In the genomic region with DNA sequence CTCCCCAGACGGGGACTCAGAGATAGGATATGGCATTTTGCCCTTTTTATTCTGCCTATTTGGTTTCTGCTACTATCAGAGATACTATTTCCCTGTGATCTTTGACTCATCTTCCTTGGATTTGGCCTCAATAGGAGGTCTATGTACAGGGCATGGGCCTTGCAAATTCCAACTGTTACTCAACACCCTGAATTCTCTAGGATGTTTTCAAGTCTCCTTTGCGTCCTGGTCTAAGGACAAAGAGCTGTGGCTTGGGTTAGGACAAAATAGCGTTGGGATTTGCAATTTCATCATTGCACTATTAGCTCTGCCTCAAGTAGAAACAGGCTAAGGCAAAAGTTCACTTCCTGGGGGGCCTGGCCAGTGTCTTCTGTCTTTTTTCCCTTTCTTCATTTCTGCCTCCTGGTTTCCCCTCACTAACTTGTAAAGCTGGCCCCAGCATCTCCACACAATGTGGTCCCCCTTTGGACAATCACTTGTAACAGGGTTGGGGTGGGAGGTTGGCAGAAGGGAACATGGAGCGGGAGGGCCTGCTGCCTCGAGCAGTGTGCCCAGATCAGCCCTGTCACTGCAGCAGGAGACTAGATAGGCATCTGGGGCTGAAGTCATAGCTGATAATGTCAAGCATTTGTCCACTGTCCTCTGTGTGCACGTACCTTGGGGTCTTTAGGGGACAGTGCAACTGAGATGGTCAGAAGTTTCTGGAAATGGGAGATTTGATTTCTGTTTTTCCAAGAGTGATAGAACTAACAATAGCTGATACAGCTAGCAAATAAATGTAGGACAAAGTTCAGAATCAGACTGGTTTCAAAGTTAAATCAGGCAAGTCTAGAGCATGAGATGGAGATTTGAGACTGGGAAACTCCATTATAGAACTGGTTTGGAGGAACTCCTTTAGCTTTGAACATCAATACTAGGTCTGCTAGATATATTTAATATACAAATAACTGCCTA, we compare ENCODE assay signal across 18 cellular contexts. TPM values are rescaled to one million over a fixed set of nuclear protein-coding genes. Genes with fewer than 3 reads are reported as not detected.
A peak's percentile ranks its signal among the peaks of the same experiment; 100 is the strongest.
DNase-seq lines count a peak whose midpoint lies in the region; ATAC-seq, FAIRE-seq and TF ChIP-seq lines count a peak whose summit lies in the region.
"Had no signal": no experiment of that assay in that cellular context is flagged by ENCODE, and none has a peak within 500 bp of the region (broad histone marks: within the 10 kb centered on the region; RNA-seq: fewer than 3 reads in every experiment).

No MANE protein-coding gene starts in this region.

- BruUV-seq in HepG2 (replicated peaks; lab: Mats Ljungman, UMichigan), result no TSS peak

- no peaks in the 10 kb centered on the region for H3K36me3 ChIP-seq in adipocyte (ENCODE audit: control insufficient read depth, insufficient read depth, low read length, severe bottlenecking)
- H3K36me3 ChIP-seq in HepG2 (replicated peaks in 1 of 2; ENCODE audit: control insufficient read depth in 1 of 2, insufficient read depth in 2 of 2, low read length in 2 of 2), result no peaks in the 10 kb centered on the region
- H3K36me3 ChIP-seq: SJCRH30 had no signal

- CTCF ChIA-PET in A549 (lab: Yijun Ruan, JAX) (interaction anchor here (1.2 to 1.3 kb wide), 2 partner anchors 20 to 26 kb away, joined by 3 to 6 read pairs; partner anchors contain the start of gene STBD1), HepG2 (lab: Yijun Ruan, JAX; ENCODE audit: low intra/inter-chr PET ratio, low total read pairs) (no interaction called here)

- TF ChIP-seq CTCF in A549 (IDR thresholded peaks at IDR 0.05) (no peak), HepG2 (CRISPR knock-in tag; IDR thresholded peaks at IDR 0.05) (no peak)

- 44% methylated on average over 4 of the region's 6 CpGs for WGBS in A549 (ENCODE audit: missing lambda C conversion rate)
- WGBS in HepG2 (ENCODE audit: low lambda C conversion rate), result 8% methylated on average over 6 of the region's 6 CpGs

- ATAC-seq in A549 (no peak; a peak in 2 of 6 replicates), HepG2 (peak; percentile 80), sciatic nerve (peak; percentile 60), HG03520 (IDR thresholded peaks at IDR 0.05; ENCODE audit: unreplicated experiment) (no peak)

- DNase-seq in A549 (ENCODE audit: low read depth in 1 of 2, low spot score in 1 of 2) (no peak), adipocyte (ENCODE audit: low read depth) (no peak), HepG2 (ENCODE audit: low spot score) (no peak), sciatic nerve (ENCODE audit: low spot score) (no peak), SK-N-DZ (ENCODE audit: low spot score) (no peak), DMS79 treated with DMSO at 0.1 percent for 48 hours (lab: John Stamatoyannopoulos, UW) (no peak)
- DNase-seq: C1 segment of cervical spinal cord, HFFc6, Karpas-422, NCI-H1436 treated with DMSO at 0.1 percent for 48 hours, NCI-H2029, NCI-H345, NCI-H524 treated with DMSO at 0.1 percent for 48 hours, SJCRH30 had no signal

- no peaks in the 10 kb centered on the region for H4K20me1 ChIP-seq in HepG2 (ENCODE audit: insufficient read depth, low read length)

- TF ChIP-seq RAD21 in A549 (conservative IDR thresholded peaks at IDR 0.05 in 1 of 2, IDR thresholded peaks at IDR 0.05 in 1 of 2) (no peak), HepG2 (CRISPR knock-in tag; IDR thresholded peaks at IDR 0.05) (no peak)

- POLR2A ChIA-PET in A549 (lab: Yijun Ruan, JAX), result no interaction called here
- POLR2A ChIA-PET in HepG2 (lab: Yijun Ruan, JAX), result interaction anchor here (0.9 to 1.1 kb wide), 3 partner anchors 8 to 26 kb away, joined by 3 to 4 read pairs (median 3); no protein-coding TSS in a partner anchor

- no peaks in the 10 kb centered on the region for H3K79me2 ChIP-seq in HepG2 (ENCODE audit: insufficient read depth, low read length)

- H3K4me2 ChIP-seq in A549, result 0 out of 3 replicates have a peak overlapping the region, but pooled peaks have one; percentile 28
- peak overlapping the region; percentile 49; the same call in 1 of the 2 replicates for H3K4me2 ChIP-seq in HepG2 (ENCODE audit: low read depth, low read length)

- no peak for TF ChIP-seq POLR2A in A549 (IDR thresholded peaks at IDR 0.05; ENCODE audit: low read length)
- no peak for TF ChIP-seq POLR2A in HepG2 (IDR thresholded peaks at IDR 0.05; ENCODE audit: insufficient read depth in 1 of 2, low read depth in 2 of 2, low read length in 2 of 2)

- no peaks in the 10 kb centered on the region for H3K9me3 ChIP-seq in A549
- no peaks in the 10 kb centered on the region for H3K9me3 ChIP-seq in adipocyte (ENCODE audit: control insufficient read depth, low read length)
- H3K9me3 ChIP-seq in HepG2 (ENCODE audit: low read length), result no peaks in the 10 kb centered on the region

- no peaks in the 10 kb centered on the region for H3K27me3 ChIP-seq in adipocyte (replicated peaks; ENCODE audit: control insufficient read depth, insufficient read depth, low read length)
- H3K27me3 ChIP-seq in HepG2 (ENCODE audit: control insufficient read depth in 1 of 2, insufficient read depth in 2 of 2, low read length in 2 of 2), result no peaks in the 10 kb centered on the region; a peak in 1 of 5 replicates
- H3K27me3 ChIP-seq: SJCRH30 had no signal

- H3K9ac ChIP-seq in adipocyte (ENCODE audit: low read length) (peak overlapping the region; percentile 71), HepG2 (ENCODE audit: insufficient read depth, low read depth, low read length) (peak overlapping the region; percentile 3; the same call in 1 of the 2 replicates)

- H3K4me1 ChIP-seq in A549 (peaks cover 29% of the 10 kb centered on the region), adipocyte (ENCODE audit: control insufficient read depth, insufficient read depth, low read length) (peaks cover 43% of the 10 kb centered on the region), HepG2 (ENCODE audit: insufficient read depth, low read length) (peaks cover 38% of the 10 kb centered on the region)
- H3K4me1 ChIP-seq: SJCRH30 had no signal

- FAIRE-seq in A549 (lab: Jason Lieb, UNC) (no peak), HepG2 (lab: Jason Lieb, UNC) (no peak)
- FAIRE-seq: D721Med, GM12892 had no signal

- intact Hi-C loops in HepG2 (cut with micrococcal nuclease; ENCODE audit: unreplicated experiment), result no loop called here
- intact Hi-C loops in sciatic nerve (cut with DNase I), result no loop called here

- no peak for TF ChIP-seq EP300 in A549 (IDR thresholded peaks at IDR 0.05)
- TF ChIP-seq EP300 in HepG2 (IDR thresholded peaks at IDR 0.05; ENCODE audit: low read depth in 2 of 2, low read length in 2 of 2), result no peak
- TF ChIP-seq EP300 in HepG2 (CRISPR knock-in tag; IDR thresholded peaks at IDR 0.05; ENCODE audit: borderline replicate concordance), result no peak

- H3K4me3 ChIP-seq in A549, result no peak overlapping the region
- H3K4me3 ChIP-seq in adipocyte (ENCODE audit: low read length), result no peak overlapping the region
- H3K4me3 ChIP-seq in HepG2 (replicated peaks in 1 of 3; ENCODE audit: insufficient read depth in 1 of 3, low read depth in 2 of 3, low read length in 3 of 3), result no peak overlapping the region
- H3K4me3 ChIP-seq: SJCRH30 had no signal

- in situ Hi-C loops in HepG2 (cut with HindIII; ENCODE audit: extremely low pct_ligation_motif_present, low pct_unique_long_range_greater_than_20kb), result no loop called here

- H3K27ac ChIP-seq in A549, result no peak overlapping the region; a peak in 1 of 6 replicates
- no peak overlapping the region for H3K27ac ChIP-seq in HepG2 (ENCODE audit: extremely low read length, insufficient read depth, low read length)
- H3K27ac ChIP-seq: SJCRH30 had no signal

- no peak overlapping the region for H2AFZ ChIP-seq in HepG2 (ENCODE audit: low read length)

RNA-seq across cellular contexts. Expression of gene STBD1, which starts 25.8 kb away (rescaled TPM):
- 1.2 and 1.3 TPM in 2 replicates for polyA plus RNA-seq in A549 (2011; rRNA removed)
- polyA plus RNA-seq in A549 (2012; cell fraction: cytosol; rRNA removed), result 1.2 and 1.4 TPM in 2 replicates
- 0.50 and 0.92 TPM in 2 replicates for polyA plus RNA-seq in A549 (2012; cell fraction: nucleus; rRNA removed)
- 5.0 to 6.4 TPM (median 5.9 TPM) in 3 replicates for polyA plus RNA-seq in A549 (2017; fragmentation: RNase III; extraction: RNeasy Plus Mini Kit Qiagen cat#74134 plus additional on column Dnase treatment)
- 1.1 and 1.7 TPM in 2 replicates for polyA minus RNA-seq in A549 (2011; rRNA and poly(A)+ RNA removed)
- total RNA-seq in HepG2 (2016; rRNA removed; fragmentation: Illumina TruSeq; extraction: Trizol), result 3.5 and 4.3 TPM in 2 replicates
- 1.0 and 1.1 TPM in 2 replicates for total RNA-seq in HepG2 (2016; cell fraction: cytosol; rRNA removed; fragmentation: Illumina TruSeq; extraction: Trizol; ENCODE audit: low read depth)
- 4.2 and 4.3 TPM in 2 replicates for total RNA-seq in HepG2 (2016; cell fraction: insoluble cytoplasmic fraction; rRNA removed; fragmentation: Illumina TruSeq; extraction: Trizol)
- 2.4 and 2.7 TPM in 2 replicates for total RNA-seq in HepG2 (2016; cell fraction: membrane; rRNA removed; fragmentation: Illumina TruSeq; extraction: Trizol)
- 3.8 and 4.3 TPM in 2 replicates for total RNA-seq in HepG2 (2016; cell fraction: nucleus; rRNA removed; fragmentation: Illumina TruSeq; extraction: Trizol)
- 2.8 and 4.9 TPM in 2 replicates for polyA plus RNA-seq in HepG2 (2011; rRNA removed)
- 3.9 and 4.1 TPM in 2 replicates for polyA plus RNA-seq in HepG2 (2011; cell fraction: cytosol; rRNA removed)
- polyA plus RNA-seq in HepG2 (2011; cell fraction: nucleus; rRNA removed), result 1.3 and 2.3 TPM in 2 replicates
- polyA plus RNA-seq in HepG2 (2012), result 9.6 and 14.4 TPM in 2 replicates
- polyA plus RNA-seq in HepG2 (2016; cell fraction: cytosol; fragmentation: Illumina TruSeq; extraction: Trizol; ENCODE audit: low read depth), result 0.35 and 0.55 TPM in 2 replicates
- 1.5 and 3.0 TPM in 2 replicates for polyA plus RNA-seq in HepG2 (2016; cell fraction: insoluble cytoplasmic fraction; fragmentation: Illumina TruSeq; extraction: Trizol; ENCODE audit: low read depth)
- 0.88 and 1.2 TPM in 2 replicates for polyA plus RNA-seq in HepG2 (2016; cell fraction: membrane; fragmentation: Illumina TruSeq; extraction: Trizol; ENCODE audit: low read depth)
- polyA plus RNA-seq in HepG2 (2016; cell fraction: nucleus; fragmentation: Illumina TruSeq; extraction: Trizol; ENCODE audit: insufficient read depth, low read depth), result 2.0 and 3.1 TPM in 2 replicates
- 2.0 and 7.2 TPM in 2 replicates for polyA minus RNA-seq in HepG2 (2011; rRNA and poly(A)+ RNA removed; ENCODE audit: low replicate concordance)
- polyA minus RNA-seq in HepG2 (2011; cell fraction: cytosol; rRNA and poly(A)+ RNA removed), result 1.8 and 7.7 TPM in 2 replicates
- polyA minus RNA-seq in HepG2 (2011; cell fraction: nucleus; rRNA and poly(A)+ RNA removed), result 1.9 and 3.1 TPM in 2 replicates
- total RNA-seq in sciatic nerve, result 3.9 TPM
- polyA plus RNA-seq in SK-N-DZ (2014; cell fraction: cytosol; rRNA removed), result not detected in 2 replicates
- polyA plus RNA-seq in SK-N-DZ (2014; cell fraction: nucleus; rRNA removed), result not detected in 2 replicates
- total RNA-seq: A673 had no signal

RNA-seq across cellular contexts. Expression of gene FAM47E, which starts 29.2 kb away (rescaled TPM):
- 0.65 and 0.85 TPM in 2 replicates for polyA plus RNA-seq in A549 (2011; rRNA removed)
- polyA plus RNA-seq in A549 (2012; cell fraction: cytosol; rRNA removed), result 0.10 and 0.20 TPM in 2 replicates
- polyA plus RNA-seq in A549 (2012; cell fraction: nucleus; rRNA removed), result 0.02 TPM in 1 of 2 replicates, not detected in the other
- polyA plus RNA-seq in A549 (2017; fragmentation: RNase III; extraction: RNeasy Plus Mini Kit Qiagen cat#74134 plus additional on column Dnase treatment), result 0.08 to 0.26 TPM (median 0.23 TPM) in 3 replicates
- 0.08 and 0.19 TPM in 2 replicates for polyA minus RNA-seq in A549 (2011; rRNA and poly(A)+ RNA removed)
- total RNA-seq in HepG2 (2016; rRNA removed; fragmentation: Illumina TruSeq; extraction: Trizol), result 0.29 and 0.33 TPM in 2 replicates
- 0.30 TPM in 1 of 2 replicates, not detected in the other for total RNA-seq in HepG2 (2016; cell fraction: cytosol; rRNA removed; fragmentation: Illumina TruSeq; extraction: Trizol; ENCODE audit: low read depth)
- total RNA-seq in HepG2 (2016; cell fraction: insoluble cytoplasmic fraction; rRNA removed; fragmentation: Illumina TruSeq; extraction: Trizol), result 0.37 and 0.65 TPM in 2 replicates
- 0.25 and 0.41 TPM in 2 replicates for total RNA-seq in HepG2 (2016; cell fraction: membrane; rRNA removed; fragmentation: Illumina TruSeq; extraction: Trizol)
- total RNA-seq in HepG2 (2016; cell fraction: nucleus; rRNA removed; fragmentation: Illumina TruSeq; extraction: Trizol), result 0.31 and 0.50 TPM in 2 replicates
- 0.60 and 0.66 TPM in 2 replicates for polyA plus RNA-seq in HepG2 (2011; rRNA removed)
- polyA plus RNA-seq in HepG2 (2011; cell fraction: cytosol; rRNA removed), result 0.24 and 0.50 TPM in 2 replicates
- 0.06 and 1.5 TPM in 2 replicates for polyA plus RNA-seq in HepG2 (2011; cell fraction: nucleus; rRNA removed)
- polyA plus RNA-seq in HepG2 (2012), result 1.2 and 1.8 TPM in 2 replicates
- 0.27 and 0.29 TPM in 2 replicates for polyA plus RNA-seq in HepG2 (2016; cell fraction: cytosol; fragmentation: Illumina TruSeq; extraction: Trizol; ENCODE audit: low read depth)
- 0.29 and 0.50 TPM in 2 replicates for polyA plus RNA-seq in HepG2 (2016; cell fraction: insoluble cytoplasmic fraction; fragmentation: Illumina TruSeq; extraction: Trizol; ENCODE audit: low read depth)
- not detected in 2 replicates for polyA plus RNA-seq in HepG2 (2016; cell fraction: membrane; fragmentation: Illumina TruSeq; extraction: Trizol; ENCODE audit: low read depth)
- 0.44 TPM in 1 of 2 replicates, not detected in the other for polyA plus RNA-seq in HepG2 (2016; cell fraction: nucleus; fragmentation: Illumina TruSeq; extraction: Trizol; ENCODE audit: insufficient read depth, low read depth)
- 0.02 TPM in 1 of 2 replicates, not detected in the other for polyA minus RNA-seq in HepG2 (2011; rRNA and poly(A)+ RNA removed; ENCODE audit: low replicate concordance)
- 0.69 TPM in 1 of 2 replicates, not detected in the other for polyA minus RNA-seq in HepG2 (2011; cell fraction: cytosol; rRNA and poly(A)+ RNA removed)
- polyA minus RNA-seq in HepG2 (2011; cell fraction: nucleus; rRNA and poly(A)+ RNA removed), result 1.5 and 1.9 TPM in 2 replicates
- 2.5 TPM for total RNA-seq in sciatic nerve
- 0.43 TPM in 1 of 2 replicates, not detected in the other for polyA plus RNA-seq in SK-N-DZ (2014; cell fraction: cytosol; rRNA removed)
- 0.02 and 0.49 TPM in 2 replicates for polyA plus RNA-seq in SK-N-DZ (2014; cell fraction: nucleus; rRNA removed)

Comparison
In these comparisons a context has a peak if more than half of its experiments do, and no peak if none do; other contexts are left out.
1. ATAC-seq: peak in HepG2 (single experiment) and sciatic nerve (single experiment); none in A549 (0 of 2) and HG03520 (single experiment).